In genomic region chr1:157325220-157325619, GRCh38 we compare ENCODE assay signal across 32 cellular contexts.
"Had no signal": no experiment of that assay in that cellular context is flagged by ENCODE, and none has a peak within 500 bp of the region (broad histone marks: within the 10 kb centered on the region; RNA-seq: fewer than 3 reads in every experiment).

No MANE protein-coding gene starts in this region.

- H3K4me1 Mint-ChIP-seq: activated CD4-positive, alpha-beta memory T cell treated with anti-CD3 and anti-CD28 coated beads, Interleukin-2, amount 10 ng/mL, durations not matched to agents 7 days and 5 days; activated CD4-positive, alpha-beta T cell treated with anti-CD3 and anti-CD28 coated beads, Interleukin-2, amount 10 ng/mL, durations not matched to agents 7 days and 5 days; activated naive CD4-positive, alpha-beta T cell treated with anti-CD3 and anti-CD28 coated beads, Interleukin-2, amount 50 U/mL, for 24 hours; activated T-helper 17 cell treated with anti-CD3 and anti-CD28 coated beads, Interleukin-2, amount 50 U/mL, for 72 hours; central memory CD8-positive, alpha-beta T cell; naive thymus-derived CD4-positive, alpha-beta T cell had no signal

- H3K4me3 Mint-ChIP-seq: activated CD4-positive, alpha-beta memory T cell treated with anti-CD3 and anti-CD28 coated beads, Interleukin-2, amount 10 ng/mL, durations not matched to agents 7 days and 5 days; activated CD4-positive, alpha-beta T cell treated with anti-CD3 and anti-CD28 coated beads, Interleukin-2, amount 10 ng/mL, durations not matched to agents 7 days and 5 days; activated naive CD4-positive, alpha-beta T cell treated with anti-CD3 and anti-CD28 coated beads, Interleukin-2, amount 50 U/mL, for 24 hours; activated T-cell treated with anti-CD3 and anti-CD28 coated beads, Interleukin-2, amount 50 U/mL, for 4 hours; activated T-helper 17 cell treated with anti-CD3 and anti-CD28 coated beads, Interleukin-2, amount 50 U/mL, for 72 hours; central memory CD8-positive, alpha-beta T cell; naive thymus-derived CD4-positive, alpha-beta T cell; T-helper 2 cell treated with Interferon-gamma antibody and Interleukin-4, amounts not matched to agents 5 μg/mL and 100 μg/mL, for 36 hours had no signal

- H3K36me3 ChIP-seq: breast epithelium, gastrocnemius medialis, pancreas, prostate gland, transverse colon had no signal

- DNase-seq: activated CD4-positive, alpha-beta memory T cell treated with anti-CD3 and anti-CD28 coated beads, Interleukin-2, amount 10 ng/mL, durations not matched to agents 7 days and 5 days; activated CD4-positive, alpha-beta T cell treated with anti-CD3 and anti-CD28 coated beads for 1 hour; activated CD4-positive, alpha-beta T cell treated with anti-CD3 and anti-CD28 coated beads, Interleukin-2, amount 10 ng/mL, durations not matched to agents 7 days and 5 days; activated T-cell treated with anti-CD3 and anti-CD28 coated beads, Interleukin-2, amount 50 U/mL, for 4 hours; dermis blood vessel endothelial cell; effector CD8-positive, alpha-beta T cell; gastrocnemius medialis; glutamatergic neuron; kidney; left colon; mammary epithelial cell; midbrain; naive thymus-derived CD4-positive, alpha-beta T cell; nucleus accumbens; pancreas; retina; stimulated activated CD4-positive, alpha-beta T cell treated with anti-CD3 and anti-CD28 coated beads, Interleukin-12 subunit alpha, Interleukin-12 subunit beta, amount 100 ng/mL, for 4 hours; stimulated activated CD4-positive, alpha-beta T cell treated with anti-CD3 and anti-CD28 coated beads, Interleukin-4, amount 100 ng/mL, for 1 hour; stimulated activated naive CD8-positive, alpha-beta T cell treated with anti-CD3 and anti-CD28 coated beads, Interleukin-15, Interleukin-2, amounts not matched to agents 100 U/mL and 50 U/mL, for 24 hours; T-helper 1 cell; testis; transverse colon had no signal

- H3K27me3 ChIP-seq: breast epithelium, gastrocnemius medialis, hepatocyte, pancreas, testis, transverse colon had no signal

- H3K9me3 Mint-ChIP-seq: activated T-helper 17 cell treated with anti-CD3 and anti-CD28 coated beads, Interleukin-2, amount 50 U/mL, for 72 hours had no signal

- H3K4me3 ChIP-seq: breast epithelium, gastrocnemius medialis, hepatocyte, pancreas, prostate gland, skin epidermis, testis, transverse colon had no signal

- H3K27ac ChIP-seq: breast epithelium, gastrocnemius medialis, hepatocyte, pancreas, prostate gland, skin epidermis, testis, transverse colon had no signal

- H2AFZ ChIP-seq: hepatocyte had no signal

- H3K36me3 Mint-ChIP-seq: activated naive CD4-positive, alpha-beta T cell treated with anti-CD3 and anti-CD28 coated beads, Interleukin-2, amount 50 U/mL, for 24 hours had no signal

- H3K27ac Mint-ChIP-seq: activated CD4-positive, alpha-beta memory T cell treated with anti-CD3 and anti-CD28 coated beads, Interleukin-2, amount 10 ng/mL, durations not matched to agents 7 days and 5 days; activated CD4-positive, alpha-beta T cell treated with anti-CD3 and anti-CD28 coated beads, Interleukin-2, amount 10 ng/mL, durations not matched to agents 7 days and 5 days; activated naive CD4-positive, alpha-beta T cell treated with anti-CD3 and anti-CD28 coated beads, Interleukin-2, amount 50 U/mL, for 24 hours; activated T-helper 17 cell treated with anti-CD3 and anti-CD28 coated beads, Interleukin-2, amount 50 U/mL, for 72 hours; naive thymus-derived CD4-positive, alpha-beta T cell; T-helper 2 cell treated with Interferon-gamma antibody and Interleukin-4, amounts not matched to agents 5 μg/mL and 100 μg/mL, for 36 hours; WTC11 had no signal

- H3K4me2 ChIP-seq: hepatocyte had no signal

- H3K9me3 ChIP-seq: gastrocnemius medialis, pancreas, prostate gland, testis had no signal

- H3K4me1 ChIP-seq: breast epithelium, gastrocnemius medialis, pancreas, prostate gland, testis, transverse colon had no signal

- H3K79me2 ChIP-seq: hepatocyte had no signal

- ATAC-seq: activated T-cell treated with anti-CD3 and anti-CD28 coated beads, Interleukin-2, amount 50 U/mL, for 4 hours; activated T-helper 17 cell treated with anti-CD3 and anti-CD28 coated beads, Interleukin-2, amount 50 U/mL, for 72 hours; gastrocnemius medialis; left colon; naive thymus-derived CD4-positive, alpha-beta T cell; pancreas; sciatic nerve; stimulated activated naive CD8-positive, alpha-beta T cell treated with anti-CD3 and anti-CD28 coated beads, Interleukin-15, Interleukin-2, amounts not matched to agents 100 U/mL and 50 U/mL, for 24 hours had no signal
